In the genomic region with DNA sequence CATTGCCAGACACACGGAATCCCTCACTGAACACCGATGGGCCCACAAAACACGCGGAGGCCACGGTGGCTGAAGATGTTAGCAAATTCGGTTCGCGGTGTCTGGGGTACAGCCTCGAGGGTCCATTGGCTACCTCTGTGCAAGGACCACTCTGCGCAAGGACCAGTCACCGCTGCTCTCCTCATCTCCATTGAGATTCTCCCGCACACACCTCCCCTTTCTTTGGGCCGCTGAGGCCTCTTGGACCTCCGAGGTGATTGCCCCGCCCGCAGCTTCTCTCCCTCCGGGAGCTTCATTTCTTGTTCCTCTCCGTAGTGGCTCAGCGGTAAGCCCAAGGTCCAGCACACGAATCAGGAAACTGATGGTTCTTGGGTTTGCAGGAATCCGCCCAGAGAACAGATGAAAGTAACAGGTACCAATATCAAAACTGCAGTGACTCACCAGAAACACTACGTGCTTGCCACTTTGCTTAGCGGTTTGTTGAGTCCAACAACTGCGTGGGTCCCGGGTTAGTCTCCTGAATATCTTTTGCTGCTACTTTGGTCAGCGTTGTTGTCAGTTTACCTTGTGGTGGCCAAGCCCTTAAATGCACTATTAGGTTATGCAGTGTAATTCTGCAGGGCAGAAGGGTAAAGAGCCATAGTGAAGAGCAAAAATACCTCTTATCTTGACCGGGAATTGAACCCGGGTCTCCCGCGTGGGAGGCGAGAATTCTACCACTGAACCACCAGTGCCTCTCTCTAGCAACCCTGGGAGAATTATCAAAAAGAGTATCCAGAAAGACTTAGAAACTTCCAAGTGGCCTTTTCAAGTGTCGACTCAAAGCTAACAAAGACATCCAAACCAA, we compare ENCODE assay signal across 8 cellular contexts.
A peak's percentile ranks its signal among the peaks of the same experiment; 100 is the strongest.
DNase-seq lines count a peak whose midpoint lies in the region; ATAC-seq, FAIRE-seq and TF ChIP-seq lines count a peak whose summit lies in the region.
"Not testable (repeated sequence)": the region's sequence is repeated elsewhere in the genome, so short reads cannot be mapped to it uniquely, and the experiment has no call there.

No MANE protein-coding gene starts in this region.

- 22% methylated on average over 15 of the region's 32 CpGs for WGBS in HepG2 (ENCODE audit: low lambda C conversion rate)

- not testable (repeated sequence) for H4K20me1 ChIP-seq in Karpas-422 (ENCODE audit: insufficient read depth, low read depth, low read length); HepG2 (ENCODE audit: insufficient read depth, low read length)

- not testable (repeated sequence) for TF ChIP-seq CTCF in GM20000 (IDR thresholded peaks at IDR 0.05; ENCODE audit: extremely low read depth, missing control alignments); Panc1 (IDR thresholded peaks at IDR 0.05); HepG2 (CRISPR knock-in tag; IDR thresholded peaks at IDR 0.05)

- in situ Hi-C loops in Panc1 (cut with HindIII; ENCODE audit: low pct_unique_long_range_greater_than_20kb, low sequenced_read_pairs); HepG2 (cut with HindIII; ENCODE audit: extremely low pct_ligation_motif_present, low pct_unique_long_range_greater_than_20kb): not testable (repeated sequence)

- not testable (repeated sequence) for TF ChIP-seq RAD21 in HepG2 (CRISPR knock-in tag; IDR thresholded peaks at IDR 0.05)

- not testable (repeated sequence) for TF ChIP-seq EP300 in HepG2 (IDR thresholded peaks at IDR 0.05; ENCODE audit: low read depth in 2 of 2, low read length in 2 of 2); HepG2 (CRISPR knock-in tag; IDR thresholded peaks at IDR 0.05; ENCODE audit: borderline replicate concordance)

- CTCF ChIA-PET in CD4-positive, alpha-beta memory T cell (lab: Charles Lee; ENCODE audit: partially characterized antibody); Panc1 (lab: Charles Lee); activated CD8-positive, alpha-beta T cell treated with anti-CD3 and anti-CD28 coated beads, Interleukin-2, amount 10 ng/mL, durations not matched to agents 7 days and 5 days (lab: Charles Lee); HepG2 (lab: Yijun Ruan, JAX; ENCODE audit: low intra/inter-chr PET ratio, low total read pairs): not testable (repeated sequence)

- peak overlapping the region in 1 of 7 donors; percentile 85 for H3K27ac Mint-ChIP-seq in CD4-positive, alpha-beta memory T cell
- H3K27ac Mint-ChIP-seq in activated CD8-positive, alpha-beta T cell treated with anti-CD3 and anti-CD28 coated beads, Interleukin-2, amount 10 ng/mL, durations not matched to agents 7 days and 5 days: not testable (repeated sequence)
- peak overlapping the region in 1 of 2 donors; percentile 80 for H3K27ac Mint-ChIP-seq in effector memory CD8-positive, alpha-beta T cell

- ATAC-seq in Panc1: peak; percentile 92
- peak; percentile 42 for ATAC-seq in activated CD8-positive, alpha-beta T cell treated with anti-CD3 and anti-CD28 coated beads, Interleukin-2, amount 10 ng/mL, durations not matched to agents 7 days and 5 days
- ATAC-seq in effector memory CD8-positive, alpha-beta T cell (replicated peaks): peak; percentile 35
- ATAC-seq in HepG2: peak; percentile 82

- not testable (repeated sequence) for H2AFZ ChIP-seq in Karpas-422 (ENCODE audit: low read length); HepG2 (ENCODE audit: low read length)

- H3K79me2 ChIP-seq in Karpas-422 (ENCODE audit: low read length); HepG2 (ENCODE audit: insufficient read depth, low read length): not testable (repeated sequence)

- H3K4me1 ChIP-seq in CD4-positive, alpha-beta memory T cell (ENCODE audit: insufficient read depth, low read length); Karpas-422 (ENCODE audit: low read length); Panc1 (ENCODE audit: control insufficient read depth, insufficient read depth, low read length); HepG2 (ENCODE audit: insufficient read depth, low read length): not testable (repeated sequence)

- not testable (repeated sequence) for H3K36me3 Mint-ChIP-seq in CD4-positive, alpha-beta memory T cell; activated CD8-positive, alpha-beta T cell treated with anti-CD3 and anti-CD28 coated beads, Interleukin-2, amount 10 ng/mL, durations not matched to agents 7 days and 5 days (ENCODE audit: low read depth); effector memory CD8-positive, alpha-beta T cell (ENCODE audit: insufficient read depth)

- not testable (repeated sequence) for H3K9me3 ChIP-seq in CD4-positive, alpha-beta memory T cell (ENCODE audit: control insufficient read depth in 1 of 2, low read length in 2 of 2); Karpas-422 (ENCODE audit: low read length); Panc1 (ENCODE audit: control insufficient read depth, insufficient read depth, low read depth, low read length); HepG2 (ENCODE audit: low read length)

- not testable (repeated sequence) for H3K27me3 ChIP-seq in CD4-positive, alpha-beta memory T cell (ENCODE audit: insufficient read depth, low read length); Karpas-422 (ENCODE audit: low read length); Panc1 (ENCODE audit: control insufficient read depth, insufficient read depth, low read length); HepG2 (ENCODE audit: control insufficient read depth in 1 of 2, insufficient read depth in 2 of 2, low read length in 2 of 2)

- not testable (repeated sequence) for H3K4me2 ChIP-seq in Karpas-422 (ENCODE audit: low read depth, low read length, poor library complexity, severe bottlenecking)
- H3K4me2 ChIP-seq in HepG2 (ENCODE audit: low read depth, low read length): peak overlapping the region; percentile 42; the same call in 1 of the 2 replicates

- H3K27me3 Mint-ChIP-seq in CD4-positive, alpha-beta memory T cell; activated CD8-positive, alpha-beta T cell treated with anti-CD3 and anti-CD28 coated beads, Interleukin-2, amount 10 ng/mL, durations not matched to agents 7 days and 5 days (ENCODE audit: low read depth); effector memory CD8-positive, alpha-beta T cell: not testable (repeated sequence)

- DNase-seq in CD4-positive, alpha-beta memory T cell: peak in 4 of 5 donors; percentile 25 to 38 (median 31)
- DNase-seq in GM20000 (ENCODE audit: low spot score) (peak; percentile 12), Karpas-422 (peak; percentile 48), Panc1 (ENCODE audit: low read depth, low spot score) (peak; percentile 92), HepG2 (ENCODE audit: low spot score) (peak; percentile 73)
- peak; percentile 31 for DNase-seq in activated CD8-positive, alpha-beta T cell treated with anti-CD3 and anti-CD28 coated beads, Interleukin-2, amount 10 ng/mL, durations not matched to agents 7 days and 5 days
- DNase-seq in effector memory CD8-positive, alpha-beta T cell: not testable (repeated sequence)
- peak; percentile 25 to 30 for DNase-seq in stimulated activated CD4-positive, alpha-beta T cell treated with anti-CD3 and anti-CD28 coated beads, Interleukin-15, amount 100 ng/mL, for 48 hours (ENCODE audit: low read depth in 2 of 2)

- H3K4me3 Mint-ChIP-seq in CD4-positive, alpha-beta memory T cell: peak overlapping the region in 1 of 8 donors; percentile 61
- H3K4me3 Mint-ChIP-seq in activated CD8-positive, alpha-beta T cell treated with anti-CD3 and anti-CD28 coated beads, Interleukin-2, amount 10 ng/mL, durations not matched to agents 7 days and 5 days: not testable (repeated sequence)
- H3K4me3 Mint-ChIP-seq in effector memory CD8-positive, alpha-beta T cell: peak overlapping the region in 1 of 2 donors; percentile 9

- not testable (repeated sequence) for BruUV-seq in Panc1 (replicated peaks; lab: Mats Ljungman, UMichigan); HepG2 (replicated peaks; lab: Mats Ljungman, UMichigan)

- intact Hi-C loops in CD4-positive, alpha-beta memory T cell (cut with micrococcal nuclease); Panc1 (cut with micrococcal nuclease; ENCODE audit: unreplicated experiment); HepG2 (cut with micrococcal nuclease; ENCODE audit: unreplicated experiment): not testable (repeated sequence)

- FAIRE-seq in HepG2 (lab: Jason Lieb, UNC): not testable (repeated sequence)

- H3K9ac ChIP-seq in Karpas-422 (ENCODE audit: low read length); HepG2 (ENCODE audit: insufficient read depth, low read depth, low read length): not testable (repeated sequence)

- POLR2A ChIA-PET in CD4-positive, alpha-beta memory T cell (lab: Charles Lee; ENCODE audit: partially characterized antibody); Panc1 (lab: Charles Lee); activated CD8-positive, alpha-beta T cell treated with anti-CD3 and anti-CD28 coated beads, Interleukin-2, amount 10 ng/mL, durations not matched to agents 7 days and 5 days (lab: Charles Lee); HepG2 (lab: Yijun Ruan, JAX): not testable (repeated sequence)

- not testable (repeated sequence) for H3K27ac ChIP-seq in CD4-positive, alpha-beta memory T cell (ENCODE audit: low read depth, low read length); Karpas-422 (ENCODE audit: low read length); Panc1 (ENCODE audit: low read length); HepG2 (ENCODE audit: extremely low read length, insufficient read depth, low read length)

- H3K4me3 ChIP-seq in CD4-positive, alpha-beta memory T cell (ENCODE audit: low read length in 2 of 2); Karpas-422 (ENCODE audit: low read length); Panc1 (ENCODE audit: low read depth in 2 of 2, low read length in 2 of 2); HepG2 (replicated peaks in 1 of 3; ENCODE audit: insufficient read depth in 1 of 3, low read depth in 2 of 3, low read length in 3 of 3): not testable (repeated sequence)

- not testable (repeated sequence) for H3K4me1 Mint-ChIP-seq in CD4-positive, alpha-beta memory T cell; activated CD8-positive, alpha-beta T cell treated with anti-CD3 and anti-CD28 coated beads, Interleukin-2, amount 10 ng/mL, durations not matched to agents 7 days and 5 days (ENCODE audit: low read depth); effector memory CD8-positive, alpha-beta T cell (ENCODE audit: low read depth in 2 of 2)

- H3K9me3 Mint-ChIP-seq in CD4-positive, alpha-beta memory T cell; activated CD8-positive, alpha-beta T cell treated with anti-CD3 and anti-CD28 coated beads, Interleukin-2, amount 10 ng/mL, durations not matched to agents 7 days and 5 days (ENCODE audit: insufficient read depth); effector memory CD8-positive, alpha-beta T cell: not testable (repeated sequence)

- not testable (repeated sequence) for H3K36me3 ChIP-seq in CD4-positive, alpha-beta memory T cell (ENCODE audit: insufficient read depth, low read length); Karpas-422 (ENCODE audit: insufficient read depth, low read length); Panc1 (ENCODE audit: control insufficient read depth, insufficient read depth, low read length); HepG2 (replicated peaks in 1 of 2; ENCODE audit: control insufficient read depth in 1 of 2, insufficient read depth in 2 of 2, low read length in 2 of 2)

- not testable (repeated sequence) for TF ChIP-seq POLR2A in HepG2 (IDR thresholded peaks at IDR 0.05; ENCODE audit: insufficient read depth in 1 of 2, low read depth in 2 of 2, low read length in 2 of 2)

- not testable (repeated sequence) for H3K9me2 ChIP-seq in Karpas-422 (replicated peaks; ENCODE audit: insufficient read depth, low read length)

Comparison
In these comparisons a context has a peak if more than half of its experiments do, and no peak if none do; other contexts are left out.
1. ATAC-seq: peak in every context shown above with its lines; median percentile 92 in Panc1; 82 in HepG2; 42 in activated CD8-positive, alpha-beta T cell treated with anti-CD3 and anti-CD28 coated beads, Interleukin-2, amount 10 ng/mL, durations not matched to agents 7 days and 5 days; 35 in effector memory CD8-positive, alpha-beta T cell.